ENCODE assay signal across 1 cellular context in genomic region chr2:138110453-138111083, GRCh38.
TF ChIP-seq lines count a peak whose summit lies in the region.

No MANE protein-coding gene starts in this region.

TF ChIP-seq in HepG2, 621 proteins besides CTCF, POLR2A, EP300 and RAD21 (continued from another document and continues in another):
- TF ChIP-seq, protein P1, sequence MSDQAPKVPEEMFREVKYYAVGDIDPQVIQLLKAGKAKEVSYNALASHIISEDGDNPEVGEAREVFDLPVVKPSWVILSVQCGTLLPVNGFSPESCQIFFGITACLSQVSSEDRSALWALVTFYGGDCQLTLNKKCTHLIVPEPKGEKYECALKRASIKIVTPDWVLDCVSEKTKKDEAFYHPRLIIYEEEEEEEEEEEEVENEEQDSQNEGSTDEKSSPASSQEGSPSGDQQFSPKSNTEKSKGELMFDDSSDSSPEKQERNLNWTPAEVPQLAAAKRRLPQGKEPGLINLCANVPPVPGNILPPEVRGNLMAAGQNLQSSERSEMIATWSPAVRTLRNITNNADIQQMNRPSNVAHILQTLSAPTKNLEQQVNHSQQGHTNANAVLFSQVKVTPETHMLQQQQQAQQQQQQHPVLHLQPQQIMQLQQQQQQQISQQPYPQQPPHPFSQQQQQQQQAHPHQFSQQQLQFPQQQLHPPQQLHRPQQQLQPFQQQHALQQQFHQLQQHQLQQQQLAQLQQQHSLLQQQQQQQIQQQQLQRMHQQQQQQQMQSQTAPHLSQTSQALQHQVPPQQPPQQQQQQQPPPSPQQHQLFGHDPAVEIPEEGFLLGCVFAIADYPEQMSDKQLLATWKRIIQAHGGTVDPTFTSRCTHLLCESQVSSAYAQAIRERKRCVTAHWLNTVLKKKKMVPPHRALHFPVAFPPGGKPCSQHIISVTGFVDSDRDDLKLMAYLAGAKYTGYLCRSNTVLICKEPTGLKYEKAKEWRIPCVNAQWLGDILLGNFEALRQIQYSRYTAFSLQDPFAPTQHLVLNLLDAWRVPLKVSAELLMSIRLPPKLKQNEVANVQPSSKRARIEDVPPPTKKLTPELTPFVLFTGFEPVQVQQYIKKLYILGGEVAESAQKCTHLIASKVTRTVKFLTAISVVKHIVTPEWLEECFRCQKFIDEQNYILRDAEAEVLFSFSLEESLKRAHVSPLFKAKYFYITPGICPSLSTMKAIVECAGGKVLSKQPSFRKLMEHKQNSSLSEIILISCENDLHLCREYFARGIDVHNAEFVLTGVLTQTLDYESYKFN (CRISPR knock-in tag; conservative IDR thresholded peaks at IDR 0.05) = peak; percentile 98
- TF ChIP-seq, protein P2, sequence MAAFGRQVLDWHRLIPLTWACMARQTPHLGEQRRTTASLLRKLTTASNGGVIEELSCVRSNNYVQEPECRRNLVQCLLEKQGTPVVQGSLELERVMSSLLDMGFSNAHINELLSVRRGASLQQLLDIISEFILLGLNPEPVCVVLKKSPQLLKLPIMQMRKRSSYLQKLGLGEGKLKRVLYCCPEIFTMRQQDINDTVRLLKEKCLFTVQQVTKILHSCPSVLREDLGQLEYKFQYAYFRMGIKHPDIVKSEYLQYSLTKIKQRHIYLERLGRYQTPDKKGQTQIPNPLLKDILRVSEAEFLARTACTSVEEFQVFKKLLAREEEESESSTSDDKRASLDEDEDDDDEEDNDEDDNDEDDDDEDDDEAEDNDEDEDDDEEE (CRISPR knock-in tag; IDR thresholded peaks at IDR 0.05) = no peak
- TF ChIP-seq, protein P3, sequence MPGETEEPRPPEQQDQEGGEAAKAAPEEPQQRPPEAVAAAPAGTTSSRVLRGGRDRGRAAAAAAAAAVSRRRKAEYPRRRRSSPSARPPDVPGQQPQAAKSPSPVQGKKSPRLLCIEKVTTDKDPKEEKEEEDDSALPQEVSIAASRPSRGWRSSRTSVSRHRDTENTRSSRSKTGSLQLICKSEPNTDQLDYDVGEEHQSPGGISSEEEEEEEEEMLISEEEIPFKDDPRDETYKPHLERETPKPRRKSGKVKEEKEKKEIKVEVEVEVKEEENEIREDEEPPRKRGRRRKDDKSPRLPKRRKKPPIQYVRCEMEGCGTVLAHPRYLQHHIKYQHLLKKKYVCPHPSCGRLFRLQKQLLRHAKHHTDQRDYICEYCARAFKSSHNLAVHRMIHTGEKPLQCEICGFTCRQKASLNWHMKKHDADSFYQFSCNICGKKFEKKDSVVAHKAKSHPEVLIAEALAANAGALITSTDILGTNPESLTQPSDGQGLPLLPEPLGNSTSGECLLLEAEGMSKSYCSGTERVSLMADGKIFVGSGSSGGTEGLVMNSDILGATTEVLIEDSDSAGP (CRISPR knock-in tag; IDR thresholded peaks at IDR 0.05; ENCODE audit: borderline replicate concordance) = no peak
- no peak for TF ChIP-seq ZBTB1 (CRISPR knock-in tag; IDR thresholded peaks at IDR 0.05; ENCODE audit: borderline replicate concordance)
- peak; percentile 90 for TF ChIP-seq CREM (IDR thresholded peaks at IDR 0.05)
- no peak for TF ChIP-seq CREM (CRISPR knock-in tag; IDR thresholded peaks at IDR 0.05)
- 0 out of 2 replicates have a peak, but pooled peaks have one; percentile 25 for TF ChIP-seq MXD4 (CRISPR knock-in tag; IDR thresholded peaks at IDR 0.05)
- no peak for TF ChIP-seq ZNF530 (CRISPR knock-in tag; IDR thresholded peaks at IDR 0.05; ENCODE audit: low read depth)
- TF ChIP-seq, protein P4, sequence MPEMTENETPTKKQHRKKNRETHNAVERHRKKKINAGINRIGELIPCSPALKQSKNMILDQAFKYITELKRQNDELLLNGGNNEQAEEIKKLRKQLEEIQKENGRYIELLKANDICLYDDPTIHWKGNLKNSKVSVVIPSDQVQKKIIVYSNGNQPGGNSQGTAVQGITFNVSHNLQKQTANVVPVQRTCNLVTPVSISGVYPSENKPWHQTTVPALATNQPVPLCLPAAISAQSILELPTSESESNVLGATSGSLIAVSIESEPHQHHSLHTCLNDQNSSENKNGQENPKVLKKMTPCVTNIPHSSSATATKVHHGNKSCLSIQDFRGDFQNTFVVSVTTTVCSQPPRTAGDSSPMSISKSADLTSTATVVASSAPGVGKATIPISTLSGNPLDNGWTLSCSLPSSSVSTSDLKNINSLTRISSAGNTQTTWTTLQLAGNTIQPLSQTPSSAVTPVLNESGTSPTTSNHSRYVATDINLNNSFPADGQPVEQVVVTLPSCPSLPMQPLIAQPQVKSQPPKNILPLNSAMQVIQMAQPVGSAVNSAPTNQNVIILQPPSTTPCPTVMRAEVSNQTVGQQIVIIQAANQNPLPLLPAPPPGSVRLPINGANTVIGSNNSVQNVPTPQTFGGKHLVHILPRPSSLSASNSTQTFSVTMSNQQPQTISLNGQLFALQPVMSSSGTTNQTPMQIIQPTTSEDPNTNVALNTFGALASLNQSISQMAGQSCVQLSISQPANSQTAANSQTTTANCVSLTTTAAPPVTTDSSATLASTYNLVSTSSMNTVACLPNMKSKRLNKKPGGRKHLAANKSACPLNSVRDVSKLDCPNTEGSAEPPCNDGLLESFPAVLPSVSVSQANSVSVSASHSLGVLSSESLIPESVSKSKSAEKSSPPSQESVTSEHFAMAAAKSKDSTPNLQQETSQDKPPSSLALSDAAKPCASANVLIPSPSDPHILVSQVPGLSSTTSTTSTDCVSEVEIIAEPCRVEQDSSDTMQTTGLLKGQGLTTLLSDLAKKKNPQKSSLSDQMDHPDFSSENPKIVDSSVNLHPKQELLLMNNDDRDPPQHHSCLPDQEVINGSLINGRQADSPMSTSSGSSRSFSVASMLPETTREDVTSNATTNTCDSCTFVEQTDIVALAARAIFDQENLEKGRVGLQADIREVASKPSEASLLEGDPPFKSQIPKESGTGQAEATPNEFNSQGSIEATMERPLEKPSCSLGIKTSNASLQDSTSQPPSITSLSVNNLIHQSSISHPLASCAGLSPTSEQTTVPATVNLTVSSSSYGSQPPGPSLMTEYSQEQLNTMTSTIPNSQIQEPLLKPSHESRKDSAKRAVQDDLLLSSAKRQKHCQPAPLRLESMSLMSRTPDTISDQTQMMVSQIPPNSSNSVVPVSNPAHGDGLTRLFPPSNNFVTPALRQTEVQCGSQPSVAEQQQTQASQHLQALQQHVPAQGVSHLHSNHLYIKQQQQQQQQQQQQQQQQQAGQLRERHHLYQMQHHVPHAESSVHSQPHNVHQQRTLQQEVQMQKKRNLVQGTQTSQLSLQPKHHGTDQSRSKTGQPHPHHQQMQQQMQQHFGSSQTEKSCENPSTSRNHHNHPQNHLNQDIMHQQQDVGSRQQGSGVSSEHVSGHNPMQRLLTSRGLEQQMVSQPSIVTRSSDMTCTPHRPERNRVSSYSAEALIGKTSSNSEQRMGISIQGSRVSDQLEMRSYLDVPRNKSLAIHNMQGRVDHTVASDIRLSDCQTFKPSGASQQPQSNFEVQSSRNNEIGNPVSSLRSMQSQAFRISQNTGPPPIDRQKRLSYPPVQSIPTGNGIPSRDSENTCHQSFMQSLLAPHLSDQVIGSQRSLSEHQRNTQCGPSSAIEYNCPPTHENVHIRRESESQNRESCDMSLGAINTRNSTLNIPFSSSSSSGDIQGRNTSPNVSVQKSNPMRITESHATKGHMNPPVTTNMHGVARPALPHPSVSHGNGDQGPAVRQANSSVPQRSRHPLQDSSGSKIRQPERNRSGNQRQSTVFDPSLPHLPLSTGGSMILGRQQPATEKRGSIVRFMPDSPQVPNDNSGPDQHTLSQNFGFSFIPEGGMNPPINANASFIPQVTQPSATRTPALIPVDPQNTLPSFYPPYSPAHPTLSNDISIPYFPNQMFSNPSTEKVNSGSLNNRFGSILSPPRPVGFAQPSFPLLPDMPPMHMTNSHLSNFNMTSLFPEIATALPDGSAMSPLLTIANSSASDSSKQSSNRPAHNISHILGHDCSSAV (CRISPR knock-in tag; IDR thresholded peaks at IDR 0.05; ENCODE audit: borderline replicate concordance) = no peak
- no peak for TF ChIP-seq EED (CRISPR knock-in tag; IDR thresholded peaks at IDR 0.05)
- no peak for TF ChIP-seq JDP2 (CRISPR knock-in tag; IDR thresholded peaks at IDR 0.05; ENCODE audit: borderline replicate concordance)
- TF ChIP-seq CHD4 (IDR thresholded peaks at IDR 0.05; ENCODE audit: borderline replicate concordance, low read length) = peak; percentile 35; the same call in 1 of the 2 replicates
- TF ChIP-seq ZBED4 (CRISPR knock-in tag; IDR thresholded peaks at IDR 0.05; ENCODE audit: borderline replicate concordance) = no peak
- TF ChIP-seq GLI4 (CRISPR knock-in tag; IDR thresholded peaks at IDR 0.05; ENCODE audit: borderline replicate concordance) = no peak
- no peak for TF ChIP-seq CBX5 (CRISPR knock-in tag; IDR thresholded peaks at IDR 0.05; ENCODE audit: borderline replicate concordance)
- TF ChIP-seq SSRP1 (CRISPR knock-in tag; IDR thresholded peaks at IDR 0.05) = peak; percentile 97
- TF ChIP-seq SRF (IDR thresholded peaks at IDR 0.05; ENCODE audit: low read depth, low read length) = no peak
- no peak for TF ChIP-seq ZNF10 (CRISPR knock-in tag; IDR thresholded peaks at IDR 0.05; ENCODE audit: borderline replicate concordance, low read depth)
- no peak for TF ChIP-seq XBP1 (CRISPR knock-in tag; IDR thresholded peaks at IDR 0.05)
- TF ChIP-seq, protein P5, sequence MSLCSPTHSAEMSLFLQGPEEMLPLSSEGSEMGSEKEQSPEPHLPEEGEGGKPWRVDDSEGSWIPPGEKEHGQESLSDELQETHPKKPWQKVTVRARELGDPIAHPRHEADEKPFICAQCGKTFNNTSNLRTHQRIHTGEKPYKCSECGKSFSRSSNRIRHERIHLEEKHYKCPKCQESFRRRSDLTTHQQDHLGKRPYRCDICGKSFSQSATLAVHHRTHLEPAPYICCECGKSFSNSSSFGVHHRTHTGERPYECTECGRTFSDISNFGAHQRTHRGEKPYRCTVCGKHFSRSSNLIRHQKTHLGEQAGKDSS (CRISPR knock-in tag; IDR thresholded peaks at IDR 0.05; ENCODE audit: borderline replicate concordance, low read depth) = no peak
- TF ChIP-seq, protein P6, sequence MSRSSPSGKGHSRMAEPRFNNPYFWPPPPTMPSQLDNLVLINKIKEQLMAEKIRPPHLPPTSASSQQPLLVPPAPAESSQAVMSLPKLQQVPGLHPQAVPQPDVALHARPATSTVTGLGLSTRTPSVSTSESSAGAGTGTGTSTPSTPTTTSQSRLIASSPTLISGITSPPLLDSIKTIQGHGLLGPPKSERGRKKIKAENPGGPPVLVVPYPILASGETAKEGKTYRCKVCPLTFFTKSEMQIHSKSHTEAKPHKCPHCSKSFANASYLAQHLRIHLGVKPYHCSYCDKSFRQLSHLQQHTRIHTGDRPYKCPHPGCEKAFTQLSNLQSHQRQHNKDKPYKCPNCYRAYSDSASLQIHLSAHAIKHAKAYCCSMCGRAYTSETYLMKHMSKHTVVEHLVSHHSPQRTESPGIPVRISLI (CRISPR knock-in tag; IDR thresholded peaks at IDR 0.05; ENCODE audit: borderline replicate concordance) = peak; percentile 43; the same call in 1 of the 2 replicates
- no peak for TF ChIP-seq NKX3-1 (CRISPR knock-in tag; IDR thresholded peaks at IDR 0.05)
- peak; percentile 99 for TF ChIP-seq ZNF644 (CRISPR knock-in tag; IDR thresholded peaks at IDR 0.05; ENCODE audit: low read depth)
- TF ChIP-seq ZC3H4 (CRISPR knock-in tag; IDR thresholded peaks at IDR 0.05; ENCODE audit: borderline replicate concordance) = no peak
- no peak for TF ChIP-seq MLLT10 (CRISPR knock-in tag; IDR thresholded peaks at IDR 0.05)
- TF ChIP-seq ZNF276 (CRISPR knock-in tag; IDR thresholded peaks at IDR 0.05; ENCODE audit: low read depth) = no peak
- no peak for TF ChIP-seq ZNF75D (CRISPR knock-in tag; IDR thresholded peaks at IDR 0.05; ENCODE audit: borderline replicate concordance)
- no peak for TF ChIP-seq CC2D1A (CRISPR knock-in tag; IDR thresholded peaks at IDR 0.05)
- TF ChIP-seq ZNF383 (CRISPR knock-in tag; IDR thresholded peaks at IDR 0.05; ENCODE audit: borderline replicate concordance) = no peak
- TF ChIP-seq ETV6 (CRISPR knock-in tag; conservative IDR thresholded peaks at IDR 0.05) = no peak; the same call in 1 of the 2 replicates
- TF ChIP-seq ZNF331 (CRISPR knock-in tag; IDR thresholded peaks at IDR 0.05) = peak; percentile 97
- no peak for TF ChIP-seq NFYC (CRISPR knock-in tag; IDR thresholded peaks at IDR 0.05)
- TF ChIP-seq GFI1 (CRISPR knock-in tag; IDR thresholded peaks at IDR 0.05; ENCODE audit: borderline replicate concordance) = peak; percentile 93
- TF ChIP-seq, protein P7, sequence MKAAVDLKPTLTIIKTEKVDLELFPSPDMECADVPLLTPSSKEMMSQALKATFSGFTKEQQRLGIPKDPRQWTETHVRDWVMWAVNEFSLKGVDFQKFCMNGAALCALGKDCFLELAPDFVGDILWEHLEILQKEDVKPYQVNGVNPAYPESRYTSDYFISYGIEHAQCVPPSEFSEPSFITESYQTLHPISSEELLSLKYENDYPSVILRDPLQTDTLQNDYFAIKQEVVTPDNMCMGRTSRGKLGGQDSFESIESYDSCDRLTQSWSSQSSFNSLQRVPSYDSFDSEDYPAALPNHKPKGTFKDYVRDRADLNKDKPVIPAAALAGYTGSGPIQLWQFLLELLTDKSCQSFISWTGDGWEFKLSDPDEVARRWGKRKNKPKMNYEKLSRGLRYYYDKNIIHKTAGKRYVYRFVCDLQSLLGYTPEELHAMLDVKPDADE (CRISPR knock-in tag; IDR thresholded peaks at IDR 0.05) = no peak
- no peak for TF ChIP-seq ZNF468 (CRISPR knock-in tag; IDR thresholded peaks at IDR 0.05)
